Comparison of ENCODE assay signal across 14 cellular contexts in the genomic region with DNA sequence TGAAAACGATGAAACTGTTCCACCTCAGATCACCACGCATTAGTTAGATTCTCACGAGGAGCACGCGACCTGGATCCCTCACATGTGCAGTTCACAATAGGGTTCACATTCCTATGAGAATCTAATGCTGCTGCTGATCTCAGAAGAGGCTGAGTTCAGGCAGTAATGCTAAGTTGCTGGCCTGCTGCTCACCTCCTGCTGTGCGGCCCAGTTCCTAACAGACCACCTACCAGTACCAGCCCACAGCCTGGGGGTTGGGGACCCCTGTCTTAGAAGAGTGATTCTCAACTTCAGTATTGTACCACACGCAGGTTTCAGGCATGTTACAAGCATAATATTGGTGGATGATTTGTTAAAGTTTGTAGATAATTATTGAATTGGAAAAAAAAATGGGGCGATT.
A peak's percentile ranks its signal among the peaks of the same experiment; 100 is the strongest.
DNase-seq lines count a peak whose midpoint lies in the region; ATAC-seq and TF ChIP-seq lines count a peak whose summit lies in the region.
"Had no signal": no experiment of that assay in that cellular context is flagged by ENCODE, and none has a peak within 500 bp of the region (broad histone marks: within the 10 kb centered on the region; RNA-seq: fewer than 3 reads in every experiment).

No MANE protein-coding gene starts in this region.

- H2BK15ac ChIP-seq in IMR-90 (ENCODE audit: low read depth, low read length) = peak overlapping the region; percentile 43; the same call in 1 of the 3 replicates
- no peak overlapping the region for H2BK15ac ChIP-seq in mesendoderm (replicated peaks; ENCODE audit: low read depth)

- no peak overlapping the region for H3K18ac ChIP-seq in IMR-90 (ENCODE audit: low read depth, low read length)
- H3K18ac ChIP-seq in mesendoderm (ENCODE audit: low read length) = no peak overlapping the region

- H3K4ac ChIP-seq in IMR-90 (ENCODE audit: low read depth, low read length) (no peak overlapping the region), mesendoderm (ENCODE audit: low read depth, low read length) (no peak overlapping the region)

- no TSS peak for BruUV-seq in IMR-90 (replicated peaks; lab: Mats Ljungman, UMichigan)

- H3F3A ChIP-seq in GM23248 (ENCODE audit: insufficient read depth) = peaks cover 56% of the 10 kb centered on the region

- no peak for TF ChIP-seq CTCF in IMR-90 (conservative IDR thresholded peaks at IDR 0.05; ENCODE audit: low read depth, low read length)
- TF ChIP-seq CTCF in choroid plexus epithelial cell (conservative IDR thresholded peaks at IDR 0.05; ENCODE audit: low read depth, low read length) = no peak

- peaks cover 8% of the 10 kb centered on the region; the same call in 1 of the 2 replicates for H3K9me1 ChIP-seq in IMR-90 (ENCODE audit: insufficient read depth, low read length)

- TF ChIP-seq POLR2A in IMR-90 (IDR thresholded peaks at IDR 0.05; ENCODE audit: low read depth, low read length) = no peak

- POLR2A ChIA-PET in IMR-90 (lab: Charles Lee; ENCODE audit: unreplicated experiment) = no interaction called here

- H3K36me3 ChIP-seq in GM23248 (ENCODE audit: low read depth) (no peaks in the 10 kb centered on the region), IMR-90 (ENCODE audit: control insufficient read depth, insufficient read depth, low read length) (no peaks in the 10 kb centered on the region), mesendoderm (ENCODE audit: control insufficient read depth, insufficient read depth, low read length) (no peaks in the 10 kb centered on the region)
- H3K36me3 ChIP-seq: HAP-1 had no signal

- no peaks in the 10 kb centered on the region for H3K27me3 ChIP-seq in GM23248 (replicated peaks; ENCODE audit: insufficient read depth)
- H3K27me3 ChIP-seq in IMR-90 (ENCODE audit: control insufficient read depth, insufficient read depth, low read length) = no peaks in the 10 kb centered on the region
- H3K27me3 ChIP-seq in mesendoderm (ENCODE audit: insufficient read depth, low read length, poor library complexity) = no peaks in the 10 kb centered on the region

- WGBS in GM23248 (ENCODE audit: low coverage in 1 of 2, low lambda C conversion rate in 2 of 2, missing lambda C conversion rate in 2 of 2), 2 experiments = 88% methylated on average over 8 of the region's 8 CpGs
- 100% methylated on average over 1 to 4 of the region's 8 CpGs for WGBS in IMR-90 (ENCODE audit: extremely low coverage in 2 of 2, insufficient read length in 1 of 2), 2 experiments
- no CpG with 5 or more reads among the region's 8 CpGs for WGBS in mesendoderm (ENCODE audit: extremely low coverage, insufficient coverage, low lambda C conversion rate)

- peak overlapping the region; percentile 58 for H2AK5ac ChIP-seq in IMR-90 (ENCODE audit: low read depth, low read length)
- no peak overlapping the region for H2AK5ac ChIP-seq in mesendoderm (ENCODE audit: low read length)

- H3K14ac ChIP-seq in IMR-90 (replicated peaks; ENCODE audit: low read depth, low read length) = 0 out of 2 replicates have a peak overlapping the region, but pooled peaks have one; percentile 21

- H2BK5ac ChIP-seq in IMR-90 (ENCODE audit: low read depth, low read length, poor library complexity, severe bottlenecking) = peak overlapping the region; percentile 69
- H2BK5ac ChIP-seq in mesendoderm (ENCODE audit: low read length) = no peak overlapping the region

- dilution Hi-C loops in IMR-90 (cut with HindIII; ENCODE audit: low sequenced_read_pairs, unreplicated experiment) = no loop called here

- H4K8ac ChIP-seq in IMR-90 (ENCODE audit: low read depth in 2 of 2, low read length in 2 of 2) = no peak overlapping the region
- no peak overlapping the region for H4K8ac ChIP-seq in mesendoderm (ENCODE audit: low read depth, low read length)

- H2BK120ac ChIP-seq in IMR-90 (ENCODE audit: low read depth, low read length) (no peak overlapping the region; the same call in 1 of the 2 replicates), mesendoderm (ENCODE audit: low read depth, low read length) (no peak overlapping the region)

- H2AK9ac ChIP-seq in IMR-90 (replicated peaks; ENCODE audit: low read depth, low read length, poor library complexity) = no peak overlapping the region

- H3K9me3 ChIP-seq in GM23248 (ENCODE audit: low read depth) = no peaks in the 10 kb centered on the region
- no peaks in the 10 kb centered on the region for H3K9me3 ChIP-seq in IMR-90 (ENCODE audit: control insufficient read depth, insufficient read depth, low read length)
- H3K9me3 ChIP-seq: HAP-1 had no signal

- H4K91ac ChIP-seq in IMR-90 (ENCODE audit: insufficient read depth, low read depth, low read length) = no peak overlapping the region

- H3K79me1 ChIP-seq in IMR-90 (ENCODE audit: low read depth in 1 of 2, low read length in 2 of 2) = peaks cover 0 to 9% of the 10 kb centered on the region in 2 experiments; a peak in 1 of 4 replicates
- no peaks in the 10 kb centered on the region for H3K79me1 ChIP-seq in mesendoderm (ENCODE audit: low read length)

- DNase-seq in GM23248 (no peak), IMR-90 (no peak), choroid plexus epithelial cell (ENCODE audit: low read depth) (peak; percentile 33), mesendoderm (no peak), glomerular visceral epithelial cell (ENCODE audit: extremely low spot score) (no peak)
- DNase-seq: CD8-positive, alpha-beta T cell; COR-L47; DMS153; DND-41; GDM1; GOT3 had no signal

- H3K4me3 ChIP-seq in GM23248 (no peak overlapping the region), IMR-90 (ENCODE audit: insufficient read depth, low read depth, low read length) (no peak overlapping the region), choroid plexus epithelial cell (ENCODE audit: low read depth, low read length) (no peak overlapping the region), mesendoderm (ENCODE audit: low read length) (no peak overlapping the region)
- H3K4me3 ChIP-seq: HAP-1 had no signal

- in situ Hi-C loops in GM23248 (cut with MboI) (no loop called here), IMR-90 (cut with MboI; ENCODE audit: low sequenced_read_pairs) (no loop called here)

- H4K20me1 ChIP-seq in GM23248 (ENCODE audit: insufficient read depth) (no peaks in the 10 kb centered on the region), IMR-90 (ENCODE audit: insufficient read depth, low read length) (no peaks in the 10 kb centered on the region)

- no peak overlapping the region for H2AFZ ChIP-seq in GM23248
- H2AFZ ChIP-seq in IMR-90 (replicated peaks; ENCODE audit: low read length, poor library complexity) = no peak overlapping the region

- H4K5ac ChIP-seq in IMR-90 (ENCODE audit: low read depth, low read length) (no peak overlapping the region), mesendoderm (ENCODE audit: low read length) (no peak overlapping the region)

- H3K27ac ChIP-seq in GM23248 = peak overlapping the region; percentile 7; the same call in 1 of the 2 replicates
- H3K27ac ChIP-seq in IMR-90 (ENCODE audit: insufficient read depth, low read length) = no peak overlapping the region
- no peak overlapping the region for H3K27ac ChIP-seq in mesendoderm (ENCODE audit: low read depth, low read length)

- H3K4me1 ChIP-seq in GM23248 (ENCODE audit: insufficient read depth) = peaks cover 60% of the 10 kb centered on the region
- peaks cover 23% of the 10 kb centered on the region for H3K4me1 ChIP-seq in IMR-90 (ENCODE audit: control insufficient read depth, insufficient read depth, low read length)
- peaks cover 5% of the 10 kb centered on the region for H3K4me1 ChIP-seq in mesendoderm (ENCODE audit: control insufficient read depth, low read depth, low read length)

- H3K56ac ChIP-seq in IMR-90 (ENCODE audit: extremely low read depth, insufficient read depth, low read length) (no peak overlapping the region), mesendoderm (ENCODE audit: low read length) (no peak overlapping the region)

- no peak overlapping the region for H3K23ac ChIP-seq in IMR-90 (ENCODE audit: low read depth, low read length)
- H3K23ac ChIP-seq in mesendoderm (ENCODE audit: low read length) = peak overlapping the region; percentile 34

- TF ChIP-seq RAD21 in IMR-90 (IDR thresholded peaks at IDR 0.05; ENCODE audit: low read length) = no peak

- H3K4me2 ChIP-seq in GM23248 (ENCODE audit: unreplicated experiment) (no peak overlapping the region), IMR-90 (ENCODE audit: low read depth, low read length) (no peak overlapping the region), mesendoderm (ENCODE audit: low read length) (no peak overlapping the region)

- intact Hi-C loops in IMR-90 (cut with micrococcal nuclease) = loop anchor here (5.0 kb wide), 1 partner anchor 41 kb away; no protein-coding TSS in a partner anchor

- CTCF ChIA-PET in IMR-90 (lab: Yijun Ruan, JAX) = no interaction called here

- no peaks in the 10 kb centered on the region for H3K79me2 ChIP-seq in GM23248 (ENCODE audit: insufficient read depth)
- H3K79me2 ChIP-seq in mesendoderm (ENCODE audit: control insufficient read depth, insufficient read depth, low read length) = no peaks in the 10 kb centered on the region

- no peak for ATAC-seq in IMR-90 (ENCODE audit: low read depth)
- no peak for ATAC-seq in HG03095 (IDR thresholded peaks at IDR 0.05; ENCODE audit: unreplicated experiment)
- ATAC-seq in GM19397 (IDR thresholded peaks at IDR 0.05; ENCODE audit: unreplicated experiment) = no peak
- ATAC-seq: CD8-positive, alpha-beta T cell had no signal

- H3K9ac ChIP-seq in GM23248 (no peak overlapping the region), IMR-90 (ENCODE audit: low read depth, low read length) (no peak overlapping the region), mesendoderm (ENCODE audit: low read length) (no peak overlapping the region)

- no peak overlapping the region for H2BK20ac ChIP-seq in IMR-90 (ENCODE audit: low read depth, low read length)

- H3K9me2 ChIP-seq in GM23248 (ENCODE audit: insufficient read depth) = no peaks in the 10 kb centered on the region

TF ChIP-seq in IMR-90, 13 proteins besides CTCF, POLR2A, EP300 and RAD21:
- no peak for TF ChIP-seq CEBPB (IDR thresholded peaks at IDR 0.05; ENCODE audit: low read depth, low read length)
- no peak for TF ChIP-seq MAZ (IDR thresholded peaks at IDR 0.05; ENCODE audit: borderline replicate concordance, low read depth, low read length)
- TF ChIP-seq RCOR1 (IDR thresholded peaks at IDR 0.05; ENCODE audit: insufficient replicate concordance, low read length) = no peak
